Comparison of ENCODE assay signal across 8 cellular contexts in genomic region chr9:136901516-136902258, GRCh38. TPM values are rescaled to one million over a fixed set of nuclear protein-coding genes. Genes with fewer than 3 reads are reported as not detected.
DNase-seq lines count a peak whose midpoint lies in the region; ATAC-seq and TF ChIP-seq lines count a peak whose summit lies in the region.

No MANE protein-coding gene starts in this region.

- H4K91ac ChIP-seq in IMR-90 (ENCODE audit: insufficient read depth, low read depth, low read length) = no peak overlapping the region; the same call in 1 of the 2 replicates

- peak overlapping the region; percentile 14; the same call in 1 of the 2 replicates for H2BK20ac ChIP-seq in IMR-90 (ENCODE audit: low read depth, low read length)

- H3K9me3 ChIP-seq in IMR-90 (ENCODE audit: control insufficient read depth, insufficient read depth, low read length) = no peaks in the 10 kb centered on the region

- TF ChIP-seq CTCF in IMR-90 (conservative IDR thresholded peaks at IDR 0.05; ENCODE audit: low read depth, low read length) = no peak
- TF ChIP-seq CTCF in fibroblast of villous mesenchyme (IDR thresholded peaks at IDR 0.05; ENCODE audit: insufficient read depth, low read depth, low read length) = no peak

- H3K56ac ChIP-seq in IMR-90 (ENCODE audit: extremely low read depth, insufficient read depth, low read length) = no peak overlapping the region; the same call in 1 of the 2 replicates

- H4K8ac ChIP-seq in IMR-90 (ENCODE audit: low read depth in 2 of 2, low read length in 2 of 2) = peak overlapping the region in 1 of 2 experiments; percentile 69; a peak in 2 of 4 replicates

- H3K18ac ChIP-seq in IMR-90 (ENCODE audit: low read depth, low read length) = peak overlapping the region; percentile 3; the same call in 1 of the 2 replicates

- no peak overlapping the region for H3K4me2 ChIP-seq in IMR-90 (ENCODE audit: low read depth, low read length)

- H3K4ac ChIP-seq in IMR-90 (ENCODE audit: low read depth, low read length) = peak overlapping the region; percentile 73

- no peak for TF ChIP-seq POLR2A in IMR-90 (IDR thresholded peaks at IDR 0.05; ENCODE audit: low read depth, low read length)

- peak overlapping the region; percentile 61 for H2AK5ac ChIP-seq in IMR-90 (ENCODE audit: low read depth, low read length)

- BruUV-seq in IMR-90 (replicated peaks; lab: Mats Ljungman, UMichigan) = no TSS peak

- H3K23ac ChIP-seq in IMR-90 (ENCODE audit: low read depth, low read length) = 0 out of 2 replicates have a peak overlapping the region, but pooled peaks have one; percentile 24

- no peaks in the 10 kb centered on the region for H3K27me3 ChIP-seq in IMR-90 (ENCODE audit: control insufficient read depth, insufficient read depth, low read length)

- H3K4me1 ChIP-seq in IMR-90 (ENCODE audit: control insufficient read depth, insufficient read depth, low read length) = peaks cover 15% of the 10 kb centered on the region

- intact Hi-C loops in IMR-90 (cut with micrococcal nuclease) = no loop called here

- POLR2A ChIA-PET in IMR-90 (lab: Charles Lee; ENCODE audit: unreplicated experiment) = no interaction called here

- WGBS in IMR-90 (ENCODE audit: extremely low coverage in 2 of 2, insufficient read length in 1 of 2), 2 experiments = 67% methylated on average over 9 of the region's 20 CpGs; no CpG with 5 or more reads in 1 of the 2 experiments

- H3K27ac ChIP-seq in IMR-90 (ENCODE audit: insufficient read depth, low read length) = no peak overlapping the region

- peak overlapping the region; percentile 17; the same call in 1 of the 2 replicates for H3K14ac ChIP-seq in IMR-90 (replicated peaks; ENCODE audit: low read depth, low read length)

- H3K4me3 ChIP-seq in IMR-90 (ENCODE audit: insufficient read depth, low read depth, low read length) (no peak overlapping the region), fibroblast of villous mesenchyme (ENCODE audit: low read depth, low read length) (no peak overlapping the region)

- H2AK9ac ChIP-seq in IMR-90 (replicated peaks; ENCODE audit: low read depth, low read length, poor library complexity) = peak overlapping the region; percentile 93

- DNase-seq in ACHN = peak; percentile 80
- peak; percentile 45 for DNase-seq in IMR-90
- DNase-seq in activated T-cell treated with anti-CD3 and anti-CD28 coated beads for 24 hours (ENCODE audit: low read depth) = peak; percentile 72
- DNase-seq in fibroblast of villous mesenchyme (ENCODE audit: low read depth) = peak; percentile 50
- DNase-seq in stimulated activated CD4-positive, alpha-beta T cell treated with anti-CD3 and anti-CD28 coated beads, Interleukin-12 subunit alpha, Interleukin-12 subunit beta, amount 100 ng/mL, for 24 hours (ENCODE audit: low read depth in 2 of 2) = peak; percentile 57 to 78
- no peak for DNase-seq in NCI-H524 (lab: John Stamatoyannopoulos, UW)
- DNase-seq in NCI-H187 (lab: John Stamatoyannopoulos, UW) = no peak

- in situ Hi-C loops in ACHN (cut with HindIII; ENCODE audit: low pct_ligation_motif_present, low pct_unique_long_range_greater_than_20kb, low sequenced_read_pairs) (no loop called here), IMR-90 (cut with MboI; ENCODE audit: low sequenced_read_pairs) (no loop called here)

- peak; percentile 44 for ATAC-seq in GM19467 (IDR thresholded peaks at IDR 0.05; ENCODE audit: unreplicated experiment)
- ATAC-seq in IMR-90 (ENCODE audit: low read depth) = peak; percentile 72

- no peak for TF ChIP-seq RAD21 in IMR-90 (IDR thresholded peaks at IDR 0.05; ENCODE audit: low read length)

- peaks cover 18% of the 10 kb centered on the region for H3K36me3 ChIP-seq in IMR-90 (ENCODE audit: control insufficient read depth, insufficient read depth, low read length)

- 0 out of 2 replicates have a peak, but pooled peaks cover 10% of the 10 kb centered on the region for H3K9me1 ChIP-seq in IMR-90 (ENCODE audit: insufficient read depth, low read length)

- peaks cover 12 to 52% of the 10 kb centered on the region in 2 experiments for H3K79me1 ChIP-seq in IMR-90 (ENCODE audit: low read depth in 1 of 2, low read length in 2 of 2)

- peak overlapping the region; percentile 22; the same call in 1 of the 2 replicates for H4K5ac ChIP-seq in IMR-90 (ENCODE audit: low read depth, low read length)

- H3K9ac ChIP-seq in IMR-90 (ENCODE audit: low read depth, low read length) = no peak overlapping the region

- H2BK5ac ChIP-seq in IMR-90 (ENCODE audit: low read depth, low read length, poor library complexity, severe bottlenecking) = peak overlapping the region; percentile 76

- H2BK120ac ChIP-seq in IMR-90 (ENCODE audit: low read depth, low read length) = peak overlapping the region; percentile 33

- no peaks in the 10 kb centered on the region; the same call in none of the 2 replicates for H4K20me1 ChIP-seq in IMR-90 (ENCODE audit: insufficient read depth, low read length)

- peak overlapping the region; percentile 81 for H2AFZ ChIP-seq in IMR-90 (replicated peaks; ENCODE audit: low read length, poor library complexity)

- CTCF ChIA-PET in IMR-90 (lab: Yijun Ruan, JAX) = interaction anchor here (0.6 to 0.9 kb wide), 2 partner anchors 12 to 42 kb away, joined by 3 to 6 read pairs; partner anchors contain the start of gene FBXW5

- H2BK15ac ChIP-seq in IMR-90 (ENCODE audit: low read depth, low read length) = no peak overlapping the region

- dilution Hi-C loops in IMR-90 (cut with HindIII; ENCODE audit: low sequenced_read_pairs, unreplicated experiment) = no loop called here

TF ChIP-seq in IMR-90, 13 proteins besides CTCF, POLR2A, EP300 and RAD21:
- TF ChIP-seq MAZ (IDR thresholded peaks at IDR 0.05; ENCODE audit: borderline replicate concordance, low read depth, low read length) = 0 out of 2 replicates have a peak, but pooled peaks have one; percentile 13
- no peak for TF ChIP-seq MXI1 (IDR thresholded peaks at IDR 0.05; ENCODE audit: borderline replicate concordance, low read depth, low read length)
- no peak for TF ChIP-seq SMC3 (IDR thresholded peaks at IDR 0.05; ENCODE audit: low read depth, low read length)
- no peak for TF ChIP-seq FOS (IDR thresholded peaks at IDR 0.05; ENCODE audit: low read depth, low read length)

RNA-seq across cellular contexts. Expression of gene TRAF2, which starts 15.4 kb away (rescaled TPM):
- total RNA-seq in IMR-90 (2012; rRNA removed) = 5.8 and 6.6 TPM in 2 replicates
- polyA plus RNA-seq in IMR-90 (2012; rRNA removed) = 12.0 and 12.9 TPM in 2 replicates
- polyA plus RNA-seq in IMR-90 (2012; cell fraction: cytosol; rRNA removed) = 11.5 and 13.1 TPM in 2 replicates
- polyA plus RNA-seq in IMR-90 (2012; cell fraction: nucleus; rRNA removed; ENCODE audit: low replicate concordance) = 21.4 and 48.2 TPM in 2 replicates
- 11.0 and 16.8 TPM in 2 replicates for total RNA-seq in fibroblast of villous mesenchyme

RNA-seq across cellular contexts. Expression of gene EDF1, which starts 35.6 kb away (rescaled TPM):
- total RNA-seq in IMR-90 (2012; rRNA removed) (279 and 538 TPM in 2 replicates), fibroblast of villous mesenchyme (146 and 163 TPM in 2 replicates)
- polyA plus RNA-seq in IMR-90 (2012; rRNA removed) = 701 and 703 TPM in 2 replicates
- polyA plus RNA-seq in IMR-90 (2012; cell fraction: cytosol; rRNA removed) = 514 and 713 TPM in 2 replicates
- polyA plus RNA-seq in IMR-90 (2012; cell fraction: nucleus; rRNA removed; ENCODE audit: low replicate concordance) = 248 and 634 TPM in 2 replicates

RNA-seq across cellular contexts. Expression of gene FBXW5, which starts 42.9 kb away (rescaled TPM):
- 65.1 and 72.2 TPM in 2 replicates for total RNA-seq in IMR-90 (2012; rRNA removed)
- 80.2 and 95.4 TPM in 2 replicates for polyA plus RNA-seq in IMR-90 (2012; rRNA removed)
- polyA plus RNA-seq in IMR-90 (2012; cell fraction: cytosol; rRNA removed) = 49.2 and 116 TPM in 2 replicates
- 316 and 1,080 TPM in 2 replicates for polyA plus RNA-seq in IMR-90 (2012; cell fraction: nucleus; rRNA removed; ENCODE audit: low replicate concordance)
- 104 and 115 TPM in 2 replicates for total RNA-seq in fibroblast of villous mesenchyme

RNA-seq across cellular contexts. Expression of gene C8G, which starts 43.4 kb away (rescaled TPM):
- total RNA-seq in IMR-90 (2012; rRNA removed) (not detected in 2 replicates), fibroblast of villous mesenchyme (0.86 TPM in 1 of 2 replicates, not detected in the other)
- polyA plus RNA-seq in IMR-90 (2012; rRNA removed) = 0.37 and 0.80 TPM in 2 replicates
- polyA plus RNA-seq in IMR-90 (2012; cell fraction: cytosol; rRNA removed) = 0.35 TPM in 1 of 2 replicates, not detected in the other
- polyA plus RNA-seq in IMR-90 (2012; cell fraction: nucleus; rRNA removed; ENCODE audit: low replicate concordance) = 3.0 and 9.7 TPM in 2 replicates

RNA-seq across cellular contexts. Expression of gene MAMDC4, which starts 49.5 kb away (rescaled TPM):
- 0.18 and 0.28 TPM in 2 replicates for total RNA-seq in IMR-90 (2012; rRNA removed)
- 3.5 and 5.0 TPM in 2 replicates for polyA plus RNA-seq in IMR-90 (2012; rRNA removed)
- polyA plus RNA-seq in IMR-90 (2012; cell fraction: cytosol; rRNA removed) = 1.2 and 2.7 TPM in 2 replicates
- polyA plus RNA-seq in IMR-90 (2012; cell fraction: nucleus; rRNA removed; ENCODE audit: low replicate concordance) = 36.8 and 106 TPM in 2 replicates
- 1.6 and 3.0 TPM in 2 replicates for total RNA-seq in fibroblast of villous mesenchyme

Comparison
In these comparisons a context has a peak if more than half of its experiments do, and no peak if none do; other contexts are left out.
1. DNase-seq: peak in ACHN (single experiment), IMR-90 (single experiment), activated T-cell treated with anti-CD3 and anti-CD28 coated beads for 24 hours (single experiment), fibroblast of villous mesenchyme (single experiment) and stimulated activated CD4-positive, alpha-beta T cell treated with anti-CD3 and anti-CD28 coated beads, Interleukin-12 subunit alpha, Interleukin-12 subunit beta, amount 100 ng/mL, for 24 hours (2 of 2); none in NCI-H524 (0 of 2) and NCI-H187 (0 of 2).